Comparison of ENCODE assay signal across 8 cellular contexts in genomic region chr14:62117010-62117717, GRCh38.
A peak's percentile ranks its signal among the peaks of the same experiment; 100 is the strongest.
DNase-seq lines count a peak whose midpoint lies in the region; ATAC-seq, FAIRE-seq and TF ChIP-seq lines count a peak whose summit lies in the region.

No MANE protein-coding gene starts in this region.

- no peaks in the 10 kb centered on the region for H4K20me1 ChIP-seq in IMR-90 (ENCODE audit: insufficient read depth, low read length)

- H4K5ac ChIP-seq in IMR-90 (ENCODE audit: low read depth, low read length), result no peak overlapping the region

- in situ Hi-C loops in IMR-90 (cut with MboI; ENCODE audit: low sequenced_read_pairs), result no loop called here

- peak overlapping the region; percentile 98 for H3K4me2 ChIP-seq in IMR-90 (ENCODE audit: low read depth, low read length)

- no peak overlapping the region for H2AK5ac ChIP-seq in IMR-90 (ENCODE audit: low read depth, low read length)

- peak overlapping the region; percentile 32 for H3K9ac ChIP-seq in IMR-90 (ENCODE audit: low read depth, low read length)

- WGBS in IMR-90 (ENCODE audit: extremely low coverage in 2 of 2, insufficient read length in 1 of 2), 2 experiments, result 1% methylated on average over 34 of the region's 55 CpGs; no CpG with 5 or more reads in 1 of the 2 experiments

- no peaks in the 10 kb centered on the region for H3K36me3 Mint-ChIP-seq in CD4-positive, alpha-beta memory T cell

- H2AK9ac ChIP-seq in IMR-90 (replicated peaks; ENCODE audit: low read depth, low read length, poor library complexity), result no peak overlapping the region

- H3K27ac ChIP-seq in CD4-positive, alpha-beta memory T cell (ENCODE audit: low read depth, low read length), result no peak overlapping the region
- no peak overlapping the region for H3K27ac ChIP-seq in IMR-90 (ENCODE audit: insufficient read depth, low read length)
- H3K27ac ChIP-seq in ascending aorta, result no peak overlapping the region

- peak overlapping the region in 1 of 2 donors; percentile 21 for H3K4me3 ChIP-seq in CD4-positive, alpha-beta memory T cell (ENCODE audit: low read length in 2 of 2)
- peak overlapping the region; percentile 69 for H3K4me3 ChIP-seq in IMR-90 (ENCODE audit: insufficient read depth, low read depth, low read length)
- peak overlapping the region; percentile 9 to 36 for H3K4me3 ChIP-seq in ascending aorta
- peak overlapping the region; percentile 45 for H3K4me3 ChIP-seq in retinal pigment epithelial cell (ENCODE audit: low read length)

- no peak for TF ChIP-seq POLR2A in IMR-90 (IDR thresholded peaks at IDR 0.05; ENCODE audit: low read depth, low read length)
- no peak for TF ChIP-seq POLR2A in H54 (IDR thresholded peaks at IDR 0.05; ENCODE audit: low read depth, low read length)

- H3K27me3 ChIP-seq in CD4-positive, alpha-beta memory T cell (ENCODE audit: insufficient read depth, low read length), result peaks cover 18% of the 10 kb centered on the region
- H3K27me3 ChIP-seq in IMR-90 (ENCODE audit: control insufficient read depth, insufficient read depth, low read length), result no peaks in the 10 kb centered on the region; the same call in none of the 2 replicates
- H3K27me3 ChIP-seq in ascending aorta, result no peaks in the 10 kb centered on the region

- no peak overlapping the region for H3K4ac ChIP-seq in IMR-90 (ENCODE audit: low read depth, low read length)

- DNase-seq in CD4-positive, alpha-beta memory T cell, result peak; percentile 18 to 38 (median 29)
- DNase-seq in IMR-90, result peak; percentile 83
- peak; percentile 27 for DNase-seq in T follicular helper cell (ENCODE audit: low read depth)
- DNase-seq in ascending aorta (ENCODE audit: low spot score in 2 of 2), result peak in 1 of 2 donors; percentile 67
- DNase-seq in iPS DF 19.7 (ENCODE audit: low read depth, low spot score), result peak; percentile 90
- peak; percentile 34 for DNase-seq in retinal pigment epithelial cell (ENCODE audit: low read depth)
- no peak for DNase-seq in H54 (ENCODE audit: insufficient read length, low spot score)

- POLR2A ChIA-PET in CD4-positive, alpha-beta memory T cell (lab: Charles Lee; ENCODE audit: partially characterized antibody), result no interaction called here
- POLR2A ChIA-PET in IMR-90 (lab: Charles Lee; ENCODE audit: unreplicated experiment), result no interaction called here

- BruUV-seq in IMR-90 (replicated peaks; lab: Mats Ljungman, UMichigan), result no TSS peak

- no peaks in the 10 kb centered on the region for H3K9me1 ChIP-seq in IMR-90 (ENCODE audit: insufficient read depth, low read length)

- no peak overlapping the region for H4K8ac ChIP-seq in IMR-90 (ENCODE audit: low read depth in 2 of 2, low read length in 2 of 2)

- H2AFZ ChIP-seq in IMR-90 (replicated peaks; ENCODE audit: low read length, poor library complexity), result peak overlapping the region; percentile 85

- H3K79me1 ChIP-seq in IMR-90 (ENCODE audit: low read depth in 1 of 2, low read length in 2 of 2), result no peaks in the 10 kb centered on the region

- no peak for FAIRE-seq in H54 (lab: Jason Lieb, UNC)

- no peak overlapping the region for H3K14ac ChIP-seq in IMR-90 (replicated peaks; ENCODE audit: low read depth, low read length)

- peak overlapping the region; percentile 42 to 71 (median 61) for H3K4me3 Mint-ChIP-seq in CD4-positive, alpha-beta memory T cell

- TF ChIP-seq RAD21 in IMR-90 (IDR thresholded peaks at IDR 0.05; ENCODE audit: low read length), result no peak

- CTCF ChIA-PET in CD4-positive, alpha-beta memory T cell (lab: Charles Lee; ENCODE audit: partially characterized antibody), result interaction anchor here (2.0 kb wide), 1 partner anchor 9 kb away, joined by 8 read pairs; no protein-coding TSS in a partner anchor
- CTCF ChIA-PET in IMR-90 (lab: Yijun Ruan, JAX), result interaction anchor here (0.6 to 3.6 kb wide), 8 partner anchors 9 to 256 kb away, joined by 3 to 20 read pairs (median 4); no protein-coding TSS in a partner anchor

- peaks cover 3 to 13% (median 8%) of the 10 kb centered on the region in 4 donors for H3K4me1 Mint-ChIP-seq in CD4-positive, alpha-beta memory T cell

- intact Hi-C loops in CD4-positive, alpha-beta memory T cell (cut with micrococcal nuclease), result no loop called here
- intact Hi-C loops in IMR-90 (cut with micrococcal nuclease) (no loop called here), ascending aorta (cut with DNase I) (no loop called here)

- no peak overlapping the region for H3K27ac Mint-ChIP-seq in CD4-positive, alpha-beta memory T cell

- H2BK120ac ChIP-seq in IMR-90 (ENCODE audit: low read depth, low read length), result no peak overlapping the region

- peaks cover 8% of the 10 kb centered on the region for H3K4me1 ChIP-seq in CD4-positive, alpha-beta memory T cell (ENCODE audit: insufficient read depth, low read length)
- H3K4me1 ChIP-seq in IMR-90 (ENCODE audit: control insufficient read depth, insufficient read depth, low read length) (no peaks in the 10 kb centered on the region), ascending aorta (no peaks in the 10 kb centered on the region)

- H2BK20ac ChIP-seq in IMR-90 (ENCODE audit: low read depth, low read length), result no peak overlapping the region

- no peak overlapping the region for H4K91ac ChIP-seq in IMR-90 (ENCODE audit: insufficient read depth, low read depth, low read length)

- H3K27me3 Mint-ChIP-seq in CD4-positive, alpha-beta memory T cell, result peaks cover 45 to 60% of the 10 kb centered on the region in 2 donors

- no peaks in the 10 kb centered on the region for H3K36me3 ChIP-seq in CD4-positive, alpha-beta memory T cell (ENCODE audit: insufficient read depth, low read length)
- H3K36me3 ChIP-seq in IMR-90 (ENCODE audit: control insufficient read depth, insufficient read depth, low read length) (no peaks in the 10 kb centered on the region), ascending aorta (no peaks in the 10 kb centered on the region)

- no peak overlapping the region for H3K56ac ChIP-seq in IMR-90 (ENCODE audit: extremely low read depth, insufficient read depth, low read length)

- dilution Hi-C loops in IMR-90 (cut with HindIII; ENCODE audit: low sequenced_read_pairs, unreplicated experiment), result no loop called here

- no peak overlapping the region for H2BK15ac ChIP-seq in IMR-90 (ENCODE audit: low read depth, low read length)

- peak; percentile 33; the same call in 1 of the 2 replicates for TF ChIP-seq CTCF in IMR-90 (conservative IDR thresholded peaks at IDR 0.05; ENCODE audit: low read depth, low read length)
- TF ChIP-seq CTCF in ascending aorta (IDR thresholded peaks at IDR 0.05), result peak in 1 of 3 experiments; percentile 15
- TF ChIP-seq CTCF in retinal pigment epithelial cell (conservative IDR thresholded peaks at IDR 0.05; ENCODE audit: low read depth, low read length), result peak; percentile 55

- peak; percentile 97 for ATAC-seq in GM21390 (IDR thresholded peaks at IDR 0.05; ENCODE audit: unreplicated experiment)
- ATAC-seq in IMR-90 (ENCODE audit: low read depth), result peak; percentile 100

- H3K9me3 ChIP-seq in CD4-positive, alpha-beta memory T cell (ENCODE audit: control insufficient read depth in 1 of 2, low read length in 2 of 2), result no peaks in the 10 kb centered on the region
- H3K9me3 ChIP-seq in IMR-90 (ENCODE audit: control insufficient read depth, insufficient read depth, low read length) (no peaks in the 10 kb centered on the region), ascending aorta (no peaks in the 10 kb centered on the region)

- no peak overlapping the region for H3K18ac ChIP-seq in IMR-90 (ENCODE audit: low read depth, low read length)

- no peak overlapping the region for H3K23ac ChIP-seq in IMR-90 (ENCODE audit: low read depth, low read length)

- H2BK5ac ChIP-seq in IMR-90 (ENCODE audit: low read depth, low read length, poor library complexity, severe bottlenecking), result no peak overlapping the region

- H3K9me3 Mint-ChIP-seq in CD4-positive, alpha-beta memory T cell, result peaks cover 0 to 1% (median 0%) of the 10 kb centered on the region in 8 donors

TF ChIP-seq in IMR-90, 13 proteins besides CTCF, POLR2A, EP300 and RAD21:
- TF ChIP-seq FOS (IDR thresholded peaks at IDR 0.05; ENCODE audit: low read depth, low read length) (no peak), MAZ (IDR thresholded peaks at IDR 0.05; ENCODE audit: borderline replicate concordance, low read depth, low read length) (peak; percentile 28; the same call in 1 of the 2 replicates), MXI1 (IDR thresholded peaks at IDR 0.05; ENCODE audit: borderline replicate concordance, low read depth, low read length) (peak; percentile 82), USF2 (IDR thresholded peaks at IDR 0.05; ENCODE audit: low read depth, low read length) (peak; percentile 6; the same call in 1 of the 2 replicates), CHD1 (IDR thresholded peaks at IDR 0.05; ENCODE audit: low read depth, low read length) (no peak), ELK1 (IDR thresholded peaks at IDR 0.05; ENCODE audit: borderline replicate concordance, low read depth, low read length) (no peak)
